Comparison of ENCODE assay signal across 7 cellular contexts in the genomic region with DNA sequence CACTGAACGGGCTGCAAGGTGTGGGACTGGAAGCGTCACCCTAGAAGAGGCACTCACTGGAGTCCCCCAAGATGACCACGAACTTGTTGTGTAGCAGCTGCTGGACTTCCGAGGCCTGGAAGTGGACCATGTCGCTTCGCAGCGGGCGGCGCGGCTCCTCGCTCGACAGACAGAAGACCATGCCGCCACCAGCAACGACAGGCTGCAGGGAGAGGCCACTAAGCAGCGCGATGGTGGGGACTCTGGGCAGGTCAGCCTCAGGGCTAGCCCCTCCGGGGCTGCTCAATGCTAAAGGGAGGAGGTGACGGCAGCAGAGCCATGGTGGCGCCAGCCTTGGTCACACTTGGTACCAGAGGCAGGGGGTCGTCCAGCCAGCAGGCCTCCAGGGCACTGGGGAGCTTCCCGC. TPM values are rescaled to one million over a fixed set of nuclear protein-coding genes. Genes with fewer than 3 reads are reported as not detected.
A peak's percentile ranks its signal among the peaks of the same experiment; 100 is the strongest.
DNase-seq lines count a peak whose midpoint lies in the region; ATAC-seq, FAIRE-seq and TF ChIP-seq lines count a peak whose summit lies in the region.

No MANE protein-coding gene starts in this region.

- ATAC-seq in activated T-helper 17 cell treated with anti-CD3 and anti-CD28 coated beads, Interleukin-2, amount 50 U/mL, for 72 hours (replicated peaks) = no peak
- no peak for ATAC-seq in HG02588 (IDR thresholded peaks at IDR 0.05; ENCODE audit: unreplicated experiment)

- no peaks in the 10 kb centered on the region for H3K9me3 Mint-ChIP-seq in HFFc6
- H3K9me3 Mint-ChIP-seq in activated T-helper 17 cell treated with anti-CD3 and anti-CD28 coated beads, Interleukin-2, amount 50 U/mL, for 72 hours = peaks cover 4% of the 10 kb centered on the region

- H3K4me1 Mint-ChIP-seq in HFFc6 (ENCODE audit: low read depth) = peaks cover 23% of the 10 kb centered on the region
- H3K4me1 Mint-ChIP-seq in activated T-helper 17 cell treated with anti-CD3 and anti-CD28 coated beads, Interleukin-2, amount 50 U/mL, for 72 hours = peaks cover 23% of the 10 kb centered on the region

- no peak for TF ChIP-seq CTCF in HFFc6 (IDR thresholded peaks at IDR 0.05)
- no peak for TF ChIP-seq CTCF in kidney (IDR thresholded peaks at IDR 0.05; ENCODE audit: borderline replicate concordance, extremely low read depth, insufficient read depth)
- TF ChIP-seq CTCF in stomach (IDR thresholded peaks at IDR 0.05) = no peak

- no peak for FAIRE-seq in kidney (lab: Jason Lieb, UNC)

- H3K27me3 Mint-ChIP-seq in HFFc6 (ENCODE audit: insufficient read depth) = no peaks in the 10 kb centered on the region
- H3K27me3 Mint-ChIP-seq in activated T-helper 17 cell treated with anti-CD3 and anti-CD28 coated beads, Interleukin-2, amount 50 U/mL, for 72 hours = no peaks in the 10 kb centered on the region

- peak overlapping the region in 1 of 2 donors; percentile 70 for H3K9ac ChIP-seq in kidney (ENCODE audit: low read length in 2 of 2)

- no peak for TF ChIP-seq EP300 in stomach (IDR thresholded peaks at IDR 0.05)

- H3K9me3 ChIP-seq in kidney (ENCODE audit: control insufficient read depth in 1 of 2, low read length in 2 of 2) (no peaks in the 10 kb centered on the region), stomach (no peaks in the 10 kb centered on the region)

- H3K4me3 ChIP-seq in kidney (ENCODE audit: low read length in 2 of 2) (peak overlapping the region; percentile 16 to 81), stomach (peak overlapping the region; percentile 77 to 97 (median 88))

- peaks cover 33% of the 10 kb centered on the region for H3K36me3 Mint-ChIP-seq in HFFc6 (ENCODE audit: low read depth)
- H3K36me3 Mint-ChIP-seq in activated T-helper 17 cell treated with anti-CD3 and anti-CD28 coated beads, Interleukin-2, amount 50 U/mL, for 72 hours (ENCODE audit: low read depth) = peaks cover 7% of the 10 kb centered on the region

- peak overlapping the region; percentile 82 for H3K4me3 Mint-ChIP-seq in HFFc6
- peak overlapping the region; percentile 92 for H3K4me3 Mint-ChIP-seq in activated T-helper 17 cell treated with anti-CD3 and anti-CD28 coated beads, Interleukin-2, amount 50 U/mL, for 72 hours

- H3K27me3 ChIP-seq in stomach = no peaks in the 10 kb centered on the region

- H3K36me3 ChIP-seq in kidney (ENCODE audit: control insufficient read depth in 1 of 2, insufficient read depth in 2 of 2, low read length in 2 of 2) = peaks cover 0 to 2% of the 10 kb centered on the region in 2 donors
- H3K36me3 ChIP-seq in stomach = peaks cover 0 to 39% (median 34%) of the 10 kb centered on the region in 4 donors

- DNase-seq in HFFc6 (no peak), kidney (peak; percentile 84), stomach (no peak), LoVo (ENCODE audit: low spot score) (no peak), HCEC 1CT (no peak)

- intact Hi-C loops in kidney (cut with DNase I) (no loop called here), stomach (cut with DNase I; ENCODE audit: low total_unique reads) (no loop called here)

- TF ChIP-seq POLR2A in stomach (IDR thresholded peaks at IDR 0.05) = no peak

- H3K4me1 ChIP-seq in kidney (ENCODE audit: control insufficient read depth in 1 of 2, insufficient read depth in 1 of 2, low read depth in 1 of 2, low read length in 2 of 2) (peaks cover 0 to 9% of the 10 kb centered on the region in 2 donors), stomach (peaks cover 21 to 30% (median 28%) of the 10 kb centered on the region in 4 donors)

- H3K27ac ChIP-seq in kidney (ENCODE audit: low read depth in 2 of 2, low read length in 2 of 2) (no peak overlapping the region), stomach (peak overlapping the region; percentile 87 to 95 (median 93))

- peak overlapping the region; percentile 83 for H3K27ac Mint-ChIP-seq in HFFc6
- H3K27ac Mint-ChIP-seq in activated T-helper 17 cell treated with anti-CD3 and anti-CD28 coated beads, Interleukin-2, amount 50 U/mL, for 72 hours = peak overlapping the region; percentile 88

- WGBS in stomach, 5 donors = 83 to 90% (median 85%) methylated on average over 16 to 21 of the region's 21 CpGs

RNA-seq across cellular contexts. Expression of a gene that starts 0.7 kb away (rescaled TPM):
- 10 to 100 TPM; 22.0 to 24.8 (median 23.8) TPM for total RNA-seq in HFFc6 (2021; fragmentation: NEBNext Ultra II Directional; extraction: Animal tissue kit (Norgen Biotek cat#: 25700))
- total RNA-seq in activated T-helper 17 cell treated with anti-CD3 and anti-CD28 coated beads, Interleukin-2, amount 50 U/mL, for 72 hours = 10 to 100 TPM; 15.0 to 38.5 TPM
- total RNA-seq in kidney (47.7 TPM), stomach (100 to 1,000 TPM in 2 of 5 donors, 10 to 100 TPM in 3; 10.3 to 166 (median 44.9) TPM)
- polyA plus RNA-seq in kidney (ENCODE audit: insufficient read depth, low read depth, low replicate concordance) (43.6 TPM), stomach (10 to 100 TPM; 43.0 to 65.0 (median 44.1) TPM)

RNA-seq across cellular contexts. Expression of a gene that starts 0.8 kb away (rescaled TPM):
- total RNA-seq in HFFc6 (2021; fragmentation: NEBNext Ultra II Directional; extraction: Animal tissue kit (Norgen Biotek cat#: 25700)) = 10 to 100 TPM; 30.6 to 36.3 (median 35.2) TPM
- 10 to 100 TPM; 37.2 to 45.4 TPM for total RNA-seq in activated T-helper 17 cell treated with anti-CD3 and anti-CD28 coated beads, Interleukin-2, amount 50 U/mL, for 72 hours
- 38.6 TPM for total RNA-seq in kidney
- polyA plus RNA-seq in kidney (ENCODE audit: insufficient read depth, low read depth, low replicate concordance) = 38.8 TPM
- 10 to 100 TPM in 4 of 5 donors, 1 to 10 TPM in 1; 5.8 to 23.7 (median 20.6) TPM for total RNA-seq in stomach
- 10 to 100 TPM; 31.4 to 53.0 (median 42.6) TPM for polyA plus RNA-seq in stomach

RNA-seq across cellular contexts. Expression of a gene that starts 23.6 kb away (rescaled TPM):
- total RNA-seq in HFFc6 (2021; fragmentation: NEBNext Ultra II Directional; extraction: Animal tissue kit (Norgen Biotek cat#: 25700)) = not detected
- not detected for total RNA-seq in activated T-helper 17 cell treated with anti-CD3 and anti-CD28 coated beads, Interleukin-2, amount 50 U/mL, for 72 hours
- total RNA-seq in kidney (not detected), stomach (under 1 TPM in 1 of 5 donors, not detected in 4; 0.18 TPM)
- polyA plus RNA-seq in kidney (ENCODE audit: insufficient read depth, low read depth, low replicate concordance) (not detected), stomach (not detected)

RNA-seq across cellular contexts. Expression of a gene that starts 24.9 kb away (rescaled TPM):
- not detected for total RNA-seq in HFFc6 (2021; fragmentation: NEBNext Ultra II Directional; extraction: Animal tissue kit (Norgen Biotek cat#: 25700))
- not detected for total RNA-seq in activated T-helper 17 cell treated with anti-CD3 and anti-CD28 coated beads, Interleukin-2, amount 50 U/mL, for 72 hours
- total RNA-seq in kidney (not detected), stomach (not detected)
- polyA plus RNA-seq in kidney (ENCODE audit: insufficient read depth, low read depth, low replicate concordance) (not detected), stomach (not detected)

RNA-seq across cellular contexts. Expression of a gene that starts 33.5 kb away (rescaled TPM):
- total RNA-seq in HFFc6 (2021; fragmentation: NEBNext Ultra II Directional; extraction: Animal tissue kit (Norgen Biotek cat#: 25700)) = 10 to 100 TPM; 44.3 to 54.4 (median 48.7) TPM
- 10 to 100 TPM; 40.0 to 46.5 TPM for total RNA-seq in activated T-helper 17 cell treated with anti-CD3 and anti-CD28 coated beads, Interleukin-2, amount 50 U/mL, for 72 hours
- total RNA-seq in kidney (70.3 TPM), stomach (100 to 1,000 TPM in 1 of 5 donors, 10 to 100 TPM in 4; 19.7 to 157 (median 56.7) TPM)
- polyA plus RNA-seq in kidney (ENCODE audit: insufficient read depth, low read depth, low replicate concordance) (33.1 TPM), stomach (10 to 100 TPM in 1 of 3 donors, 1 to 10 TPM in 2; 8.1 to 15.9 (median 9.2) TPM)

Comparison
In these comparisons a context has a peak if more than half of its experiments do, and no peak if none do; other contexts are left out.
1. H3K27ac ChIP-seq: peak in stomach (5 of 5); none in kidney (0 of 2).